8 cellular contexts compared by ENCODE assay signal in genomic region chr1:150979007-150979722, GRCh38. TPM values are rescaled to one million over a fixed set of nuclear protein-coding genes. Genes with fewer than 3 reads are reported as not detected.
DNase-seq lines count a peak whose midpoint lies in the region; ATAC-seq and TF ChIP-seq lines count a peak whose summit lies in the region.

No MANE protein-coding gene starts in this region.

- H3K9me3 ChIP-seq in effector memory CD4-positive, alpha-beta T cell (ENCODE audit: control insufficient read depth, low read length): no peaks in the 10 kb centered on the region

- no peaks in the 10 kb centered on the region for H3K27me3 Mint-ChIP-seq in activated CD8-positive, alpha-beta T cell treated with anti-CD3 and anti-CD28 coated beads, Interleukin-2, amount 10 ng/mL, durations not matched to agents 7 days and 5 days (ENCODE audit: low read depth)
- H3K27me3 Mint-ChIP-seq in mesothelial cell of epicardium (ENCODE audit: low read depth): no peaks in the 10 kb centered on the region

- peaks cover 27% of the 10 kb centered on the region for H3K4me1 ChIP-seq in effector memory CD4-positive, alpha-beta T cell (ENCODE audit: control insufficient read depth, insufficient read depth, low read length, poor library complexity, severe bottlenecking)

- H3K36me3 ChIP-seq in effector memory CD4-positive, alpha-beta T cell (ENCODE audit: control insufficient read depth, insufficient read depth, low read length): no peaks in the 10 kb centered on the region

- H3K4me3 Mint-ChIP-seq in activated CD8-positive, alpha-beta T cell treated with anti-CD3 and anti-CD28 coated beads, Interleukin-2, amount 10 ng/mL, durations not matched to agents 7 days and 5 days: peak overlapping the region; percentile 43
- no peak overlapping the region for H3K4me3 Mint-ChIP-seq in mesothelial cell of epicardium

- H3K27ac Mint-ChIP-seq in activated CD8-positive, alpha-beta T cell treated with anti-CD3 and anti-CD28 coated beads, Interleukin-2, amount 10 ng/mL, durations not matched to agents 7 days and 5 days: peak overlapping the region; percentile 27
- no peak overlapping the region for H3K27ac Mint-ChIP-seq in mesothelial cell of epicardium

- no peaks in the 10 kb centered on the region for H3K27me3 ChIP-seq in effector memory CD4-positive, alpha-beta T cell (replicated peaks; ENCODE audit: control insufficient read depth, insufficient read depth, low read length, poor library complexity, severe bottlenecking)

- DNase-seq in HPDE6-E6E7 (ENCODE audit: extremely low spot score) (peak; percentile 81), mesothelial cell of epicardium (ENCODE audit: low spot score in 2 of 2, unreplicated experiment in 2 of 2) (peak; percentile 78 to 92)
- peak; percentile 71 for DNase-seq in NK-92 treated with Interleukin-12 subunit alpha and Interleukin-12 subunit beta, amount 100 ng/mL, for 24 hours (lab: John Stamatoyannopoulos, UW)
- DNase-seq in activated CD8-positive, alpha-beta T cell treated with anti-CD3 and anti-CD28 coated beads, Interleukin-2, amount 10 ng/mL, durations not matched to agents 7 days and 5 days: peak; percentile 93
- peak; percentile 74 to 83 (median 74) for DNase-seq in effector memory CD4-positive, alpha-beta T cell
- peak; percentile 72 for DNase-seq in stimulated activated CD8-positive, alpha-beta memory T cell treated with anti-CD3 and anti-CD28 coated beads, Interleukin-15, amount 100 ng/mL, for 24 hours (ENCODE audit: low read depth)

- no peaks in the 10 kb centered on the region for H3K36me3 Mint-ChIP-seq in activated CD8-positive, alpha-beta T cell treated with anti-CD3 and anti-CD28 coated beads, Interleukin-2, amount 10 ng/mL, durations not matched to agents 7 days and 5 days (ENCODE audit: low read depth)
- no peaks in the 10 kb centered on the region for H3K36me3 Mint-ChIP-seq in mesothelial cell of epicardium

- TF ChIP-seq CTCF in GM12873 (IDR thresholded peaks at IDR 0.05; ENCODE audit: insufficient read depth, low read depth, low read length, missing control alignments) (peak; percentile 100), mesothelial cell of epicardium (IDR thresholded peaks at IDR 0.05; ENCODE audit: unreplicated experiment) (peak; percentile 99)

- no peak overlapping the region for H3K4me3 ChIP-seq in effector memory CD4-positive, alpha-beta T cell (ENCODE audit: insufficient read depth, low read depth, low read length, poor library complexity, severe bottlenecking)

- H3K27ac ChIP-seq in effector memory CD4-positive, alpha-beta T cell (ENCODE audit: insufficient read depth, low read length, poor library complexity, severe bottlenecking): no peak overlapping the region

- ATAC-seq in activated CD8-positive, alpha-beta T cell treated with anti-CD3 and anti-CD28 coated beads, Interleukin-2, amount 10 ng/mL, durations not matched to agents 7 days and 5 days: peak; percentile 66
- ATAC-seq in GM18520 (IDR thresholded peaks at IDR 0.05; ENCODE audit: unreplicated experiment): no peak

- CTCF ChIA-PET in activated CD8-positive, alpha-beta T cell treated with anti-CD3 and anti-CD28 coated beads, Interleukin-2, amount 10 ng/mL, durations not matched to agents 7 days and 5 days (lab: Charles Lee): interaction anchor here (0.6 to 12.4 kb wide), 12 partner anchors 8 to 723 kb away, joined by 3 to 164 read pairs (median 4); partner anchors contain the start of genes CTSK, GOLPH3L and MINDY1

- peaks cover 46% of the 10 kb centered on the region for H3K4me1 Mint-ChIP-seq in activated CD8-positive, alpha-beta T cell treated with anti-CD3 and anti-CD28 coated beads, Interleukin-2, amount 10 ng/mL, durations not matched to agents 7 days and 5 days (ENCODE audit: low read depth)
- peaks cover 23% of the 10 kb centered on the region for H3K4me1 Mint-ChIP-seq in mesothelial cell of epicardium

- no peaks in the 10 kb centered on the region for H3K9me3 Mint-ChIP-seq in activated CD8-positive, alpha-beta T cell treated with anti-CD3 and anti-CD28 coated beads, Interleukin-2, amount 10 ng/mL, durations not matched to agents 7 days and 5 days (ENCODE audit: insufficient read depth)
- H3K9me3 Mint-ChIP-seq in mesothelial cell of epicardium: no peaks in the 10 kb centered on the region

- POLR2A ChIA-PET in activated CD8-positive, alpha-beta T cell treated with anti-CD3 and anti-CD28 coated beads, Interleukin-2, amount 10 ng/mL, durations not matched to agents 7 days and 5 days (lab: Charles Lee): no interaction called here

RNA-seq across cellular contexts. Expression of gene ANXA9, which starts 2.9 kb away (rescaled TPM):
- not detected for total RNA-seq in activated CD8-positive, alpha-beta T cell treated with anti-CD3 and anti-CD28 coated beads, Interleukin-2, amount 10 ng/mL, durations not matched to agents 7 days and 5 days
- total RNA-seq in mesothelial cell of epicardium: 1.2 TPM in 3 replicates

RNA-seq across cellular contexts. Expression of gene CERS2, which starts 4.5 kb away (rescaled TPM):
- total RNA-seq in activated CD8-positive, alpha-beta T cell treated with anti-CD3 and anti-CD28 coated beads, Interleukin-2, amount 10 ng/mL, durations not matched to agents 7 days and 5 days: 100 to 1,000 TPM; 149 to 150 TPM
- total RNA-seq in mesothelial cell of epicardium: 127 to 137 TPM (median 132 TPM) in 3 replicates

RNA-seq across cellular contexts. Expression of gene MINDY1, which starts 27.5 kb away (rescaled TPM):
- 1 to 10 TPM; 9.1 to 9.9 TPM for total RNA-seq in activated CD8-positive, alpha-beta T cell treated with anti-CD3 and anti-CD28 coated beads, Interleukin-2, amount 10 ng/mL, durations not matched to agents 7 days and 5 days
- total RNA-seq in mesothelial cell of epicardium: 29.7 to 31.7 TPM (median 30.9 TPM) in 3 replicates

RNA-seq across cellular contexts. Expression of gene PRUNE1, which starts 29.1 kb away (rescaled TPM):
- total RNA-seq in activated CD8-positive, alpha-beta T cell treated with anti-CD3 and anti-CD28 coated beads, Interleukin-2, amount 10 ng/mL, durations not matched to agents 7 days and 5 days: 10 to 100 TPM; 15.8 to 19.0 TPM
- total RNA-seq in mesothelial cell of epicardium: 25.0 to 25.8 TPM (median 25.4 TPM) in 3 replicates

RNA-seq across cellular contexts. Expression of gene SETDB1, which starts 53.0 kb away (rescaled TPM):
- 10 to 100 TPM; 58.5 to 59.3 TPM for total RNA-seq in activated CD8-positive, alpha-beta T cell treated with anti-CD3 and anti-CD28 coated beads, Interleukin-2, amount 10 ng/mL, durations not matched to agents 7 days and 5 days
- total RNA-seq in mesothelial cell of epicardium: 101 to 103 TPM (median 101 TPM) in 3 replicates
